In genomic region chr5:108703313-108703712, GRCh38 we compare ENCODE assay signal across 1 cellular context.
TF ChIP-seq lines count a peak whose summit lies in the region.

No MANE protein-coding gene starts in this region.

TF ChIP-seq in K562, 482 proteins besides CTCF, POLR2A, EP300 and RAD21 (continued from another document):
- TF ChIP-seq PKNOX1 (IDR thresholded peaks at IDR 0.05), result peak; percentile 39
- peak; percentile 40; the same call in 1 of the 2 replicates for TF ChIP-seq NFIC (IDR thresholded peaks at IDR 0.05)
